Comparison of ENCODE assay signal across 1 cellular context in genomic region chrX:132612990-132613564, GRCh38.
TF ChIP-seq lines count a peak whose summit lies in the region.

No MANE protein-coding gene starts in this region.

TF ChIP-seq in HepG2, 621 proteins besides CTCF, POLR2A, EP300 and RAD21 (continued from another document and continues in another):
- TF ChIP-seq NCOA5 (CRISPR knock-in tag; IDR thresholded peaks at IDR 0.05) (no peak), SALL1 (CRISPR knock-in tag; IDR thresholded peaks at IDR 0.05) (0 out of 2 replicates have a peak, but pooled peaks have one; percentile 19), ZNF749 (CRISPR knock-in tag; IDR thresholded peaks at IDR 0.05; ENCODE audit: borderline replicate concordance) (no peak), ZNF576 (CRISPR knock-in tag; IDR thresholded peaks at IDR 0.05) (no peak), FOXP4 (CRISPR knock-in tag; IDR thresholded peaks at IDR 0.05) (no peak), THAP8 (CRISPR knock-in tag; IDR thresholded peaks at IDR 0.05; ENCODE audit: borderline replicate concordance) (no peak), ZNF737 (CRISPR knock-in tag; IDR thresholded peaks at IDR 0.05; ENCODE audit: borderline replicate concordance) (no peak), SAFB2 (CRISPR knock-in tag; IDR thresholded peaks at IDR 0.05; ENCODE audit: borderline replicate concordance, low read depth) (no peak), CERS6 (CRISPR knock-in tag; IDR thresholded peaks at IDR 0.05) (no peak), ZNF33B (CRISPR knock-in tag; IDR thresholded peaks at IDR 0.05) (no peak), FOXP1 (IDR thresholded peaks at IDR 0.05) (no peak), FOXP1 (CRISPR knock-in tag; IDR thresholded peaks at IDR 0.05) (no peak), FUBP1 (CRISPR knock-in tag; IDR thresholded peaks at IDR 0.05; ENCODE audit: borderline replicate concordance) (no peak), ZFP62 (CRISPR knock-in tag; IDR thresholded peaks at IDR 0.05) (no peak), HOXA3 (CRISPR knock-in tag; IDR thresholded peaks at IDR 0.05) (no peak), HDAC2 (CRISPR knock-in tag; IDR thresholded peaks at IDR 0.05) (0 out of 2 replicates have a peak, but pooled peaks have one; percentile 15), ZNF274 (CRISPR knock-in tag; IDR thresholded peaks at IDR 0.05) (no peak), ZFAT (CRISPR knock-in tag; conservative IDR thresholded peaks at IDR 0.05) (no peak), ZMYM3 (CRISPR knock-in tag; IDR thresholded peaks at IDR 0.05) (no peak), STAG1 (CRISPR knock-in tag; IDR thresholded peaks at IDR 0.05) (peak; percentile 93), ZMYM4 (CRISPR knock-in tag; IDR thresholded peaks at IDR 0.05) (no peak), KAT7 (CRISPR knock-in tag; IDR thresholded peaks at IDR 0.05; ENCODE audit: borderline replicate concordance) (no peak), ATF7 (IDR thresholded peaks at IDR 0.05) (no peak), ATF7 (CRISPR knock-in tag; IDR thresholded peaks at IDR 0.05) (no peak), MTA1 (CRISPR knock-in tag; IDR thresholded peaks at IDR 0.05; ENCODE audit: borderline replicate concordance) (no peak), ZNF546 (CRISPR knock-in tag; conservative IDR thresholded peaks at IDR 0.05) (no peak), TRIM22 (IDR thresholded peaks at IDR 0.05) (no peak), THAP7 (CRISPR knock-in tag; IDR thresholded peaks at IDR 0.05) (no peak), ZMYM2 (CRISPR knock-in tag; IDR thresholded peaks at IDR 0.05) (no peak), ZNF138 (CRISPR knock-in tag; IDR thresholded peaks at IDR 0.05; ENCODE audit: low read depth) (no peak), ARID5B (CRISPR knock-in tag; IDR thresholded peaks at IDR 0.05) (0 out of 2 replicates have a peak, but pooled peaks have one; percentile 29), TERF1 (CRISPR knock-in tag; IDR thresholded peaks at IDR 0.05) (no peak), IKZF1 (IDR thresholded peaks at IDR 0.05) (no peak), SMC3 (IDR thresholded peaks at IDR 0.05; ENCODE audit: low read length) (peak; percentile 76), DZIP1 (CRISPR knock-in tag; IDR thresholded peaks at IDR 0.05) (no peak), ATF7-NPFF (CRISPR knock-in tag; IDR thresholded peaks at IDR 0.05; ENCODE audit: low read depth) (no peak), SNAI1 (CRISPR knock-in tag; IDR thresholded peaks at IDR 0.05; ENCODE audit: borderline replicate concordance) (no peak), PATZ1 (CRISPR knock-in tag; IDR thresholded peaks at IDR 0.05) (no peak)
